ENCODE assay signal across 1 cellular context in the genomic region with DNA sequence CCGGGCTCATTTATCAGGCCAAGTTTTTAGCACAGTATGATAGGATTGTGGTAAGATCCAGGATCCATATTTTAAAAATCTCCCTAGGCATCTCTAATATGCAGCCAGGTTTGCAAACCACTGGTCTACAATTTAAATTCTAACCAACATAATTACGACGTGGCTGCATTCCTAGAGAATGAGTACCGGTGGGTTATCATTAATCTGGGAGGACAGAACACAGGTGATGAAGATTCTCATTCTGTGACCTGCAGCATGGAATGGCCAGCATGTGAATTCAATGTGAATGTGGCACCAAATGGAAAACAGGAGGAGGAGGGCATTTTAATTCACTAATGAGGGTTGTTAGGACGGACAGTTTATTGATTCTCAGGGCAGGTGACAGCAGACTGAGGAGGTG.
TF ChIP-seq lines count a peak whose summit lies in the region.

No MANE protein-coding gene starts in this region.

TF ChIP-seq in GM23338, 12 proteins besides CTCF, POLR2A, EP300 and RAD21:
- TF ChIP-seq, protein P1, sequence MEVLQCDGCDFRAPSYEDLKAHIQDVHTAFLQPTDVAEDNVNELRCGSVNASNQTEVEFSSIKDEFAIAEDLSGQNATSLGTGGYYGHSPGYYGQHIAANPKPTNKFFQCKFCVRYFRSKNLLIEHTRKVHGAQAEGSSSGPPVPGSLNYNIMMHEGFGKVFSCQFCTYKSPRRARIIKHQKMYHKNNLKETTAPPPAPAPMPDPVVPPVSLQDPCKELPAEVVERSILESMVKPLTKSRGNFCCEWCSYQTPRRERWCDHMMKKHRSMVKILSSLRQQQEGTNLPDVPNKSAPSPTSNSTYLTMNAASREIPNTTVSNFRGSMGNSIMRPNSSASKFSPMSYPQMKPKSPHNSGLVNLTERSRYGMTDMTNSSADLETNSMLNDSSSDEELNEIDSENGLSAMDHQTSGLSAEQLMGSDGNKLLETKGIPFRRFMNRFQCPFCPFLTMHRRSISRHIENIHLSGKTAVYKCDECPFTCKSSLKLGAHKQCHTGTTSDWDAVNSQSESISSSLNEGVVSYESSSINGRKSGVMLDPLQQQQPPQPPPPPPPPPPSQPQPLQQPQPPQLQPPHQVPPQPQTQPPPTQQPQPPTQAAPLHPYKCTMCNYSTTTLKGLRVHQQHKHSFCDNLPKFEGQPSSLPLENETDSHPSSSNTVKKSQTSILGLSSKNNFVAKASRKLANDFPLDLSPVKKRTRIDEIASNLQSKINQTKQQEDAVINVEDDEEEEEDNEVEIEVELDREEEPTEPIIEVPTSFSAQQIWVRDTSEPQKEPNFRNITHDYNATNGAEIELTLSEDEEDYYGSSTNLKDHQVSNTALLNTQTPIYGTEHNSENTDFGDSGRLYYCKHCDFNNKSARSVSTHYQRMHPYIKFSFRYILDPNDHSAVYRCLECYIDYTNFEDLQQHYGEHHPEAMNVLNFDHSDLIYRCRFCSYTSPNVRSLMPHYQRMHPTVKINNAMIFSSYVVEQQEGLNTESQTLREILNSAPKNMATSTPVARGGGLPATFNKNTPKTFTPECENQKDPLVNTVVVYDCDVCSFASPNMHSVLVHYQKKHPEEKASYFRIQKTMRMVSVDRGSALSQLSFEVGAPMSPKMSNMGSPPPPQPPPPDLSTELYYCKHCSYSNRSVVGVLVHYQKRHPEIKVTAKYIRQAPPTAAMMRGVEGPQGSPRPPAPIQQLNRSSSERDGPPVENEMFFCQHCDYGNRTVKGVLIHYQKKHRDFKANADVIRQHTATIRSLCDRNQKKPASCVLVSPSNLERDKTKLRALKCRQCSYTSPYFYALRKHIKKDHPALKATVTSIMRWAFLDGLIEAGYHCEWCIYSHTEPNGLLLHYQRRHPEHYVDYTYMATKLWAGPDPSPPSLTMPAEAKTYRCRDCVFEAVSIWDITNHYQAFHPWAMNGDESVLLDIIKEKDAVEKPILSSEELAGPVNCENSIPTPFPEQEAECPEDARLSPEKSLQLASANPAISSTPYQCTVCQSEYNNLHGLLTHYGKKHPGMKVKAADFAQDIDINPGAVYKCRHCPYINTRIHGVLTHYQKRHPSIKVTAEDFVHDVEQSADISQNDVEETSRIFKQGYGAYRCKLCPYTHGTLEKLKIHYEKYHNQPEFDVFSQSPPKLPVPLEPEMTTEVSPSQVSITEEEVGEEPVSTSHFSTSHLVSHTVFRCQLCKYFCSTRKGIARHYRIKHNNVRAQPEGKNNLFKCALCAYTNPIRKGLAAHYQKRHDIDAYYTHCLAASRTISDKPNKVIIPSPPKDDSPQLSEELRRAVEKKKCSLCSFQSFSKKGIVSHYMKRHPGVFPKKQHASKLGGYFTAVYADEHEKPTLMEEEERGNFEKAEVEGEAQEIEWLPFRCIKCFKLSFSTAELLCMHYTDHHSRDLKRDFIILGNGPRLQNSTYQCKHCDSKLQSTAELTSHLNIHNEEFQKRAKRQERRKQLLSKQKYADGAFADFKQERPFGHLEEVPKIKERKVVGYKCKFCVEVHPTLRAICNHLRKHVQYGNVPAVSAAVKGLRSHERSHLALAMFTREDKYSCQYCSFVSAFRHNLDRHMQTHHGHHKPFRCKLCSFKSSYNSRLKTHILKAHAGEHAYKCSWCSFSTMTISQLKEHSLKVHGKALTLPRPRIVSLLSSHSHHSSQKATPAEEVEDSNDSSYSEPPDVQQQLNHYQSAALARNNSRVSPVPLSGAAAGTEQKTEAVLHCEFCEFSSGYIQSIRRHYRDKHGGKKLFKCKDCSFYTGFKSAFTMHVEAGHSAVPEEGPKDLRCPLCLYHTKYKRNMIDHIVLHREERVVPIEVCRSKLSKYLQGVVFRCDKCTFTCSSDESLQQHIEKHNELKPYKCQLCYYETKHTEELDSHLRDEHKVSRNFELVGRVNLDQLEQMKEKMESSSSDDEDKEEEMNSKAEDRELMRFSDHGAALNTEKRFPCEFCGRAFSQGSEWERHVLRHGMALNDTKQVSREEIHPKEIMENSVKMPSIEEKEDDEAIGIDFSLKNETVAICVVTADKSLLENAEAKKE (CRISPR knock-in tag; IDR thresholded peaks at IDR 0.05): no peak
